ENCODE assay signal across 16 cellular contexts in the genomic region with DNA sequence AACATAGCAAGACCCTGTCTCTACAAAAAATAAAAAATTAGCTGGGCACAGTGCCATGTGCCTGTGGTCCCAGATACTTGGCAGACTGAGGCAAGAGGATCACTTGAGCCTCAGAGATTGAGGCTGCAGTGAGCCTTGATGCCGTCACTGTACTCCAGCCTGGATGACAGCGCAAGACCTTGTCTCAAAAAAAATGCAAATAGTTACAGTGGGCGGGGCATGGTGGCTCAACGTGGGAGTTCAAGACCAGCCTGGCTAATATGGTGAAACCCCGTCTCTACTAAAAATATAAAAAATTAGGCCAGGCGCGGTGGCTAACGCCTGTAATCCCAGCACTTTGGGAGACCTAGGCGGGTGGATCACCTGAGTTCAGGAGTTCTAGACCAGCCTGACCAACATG. TPM values are rescaled to one million over a fixed set of nuclear protein-coding genes. Genes with fewer than 3 reads are reported as not detected.
"Had no signal": no experiment of that assay in that cellular context is flagged by ENCODE, and none has a peak within 500 bp of the region (broad histone marks: within the 10 kb centered on the region; RNA-seq: fewer than 3 reads in every experiment).

No MANE protein-coding gene starts in this region.

- H3K27me3 Mint-ChIP-seq: activated T-helper 17 cell treated with anti-CD3 and anti-CD28 coated beads, Interleukin-2, amount 50 U/mL, for 72 hours; naive thymus-derived CD8-positive, alpha-beta T cell had no signal

- H3K27ac ChIP-seq: body of pancreas, left ventricle myocardium inferior had no signal

- H3K4me3 ChIP-seq: body of pancreas, left ventricle myocardium inferior had no signal

- H3K9me3 Mint-ChIP-seq: activated T-helper 17 cell treated with anti-CD3 and anti-CD28 coated beads, Interleukin-2, amount 50 U/mL, for 72 hours had no signal

- H3K27me3 ChIP-seq: body of pancreas had no signal

- H3K4me3 Mint-ChIP-seq: activated T-helper 17 cell treated with anti-CD3 and anti-CD28 coated beads, Interleukin-2, amount 50 U/mL, for 72 hours; naive thymus-derived CD8-positive, alpha-beta T cell had no signal

- ATAC-seq: activated T-helper 17 cell treated with anti-CD3 and anti-CD28 coated beads, Interleukin-2, amount 50 U/mL, for 72 hours; body of pancreas; naive thymus-derived CD8-positive, alpha-beta T cell had no signal

- H3K27ac Mint-ChIP-seq: activated T-helper 17 cell treated with anti-CD3 and anti-CD28 coated beads, Interleukin-2, amount 50 U/mL, for 72 hours had no signal

- H3K9me3 ChIP-seq: body of pancreas had no signal

- DNase-seq: activated CD4-positive, CD25-positive, alpha-beta regulatory T cell treated with anti-CD3 and anti-CD28 coated beads, Interleukin-2, amount 50 U/mL, for 72 hours; activated naive CD4-positive, alpha-beta T cell treated with Interleukin-2 at 50 U/mL for 16 hours; body of pancreas; caudate nucleus; left ventricle myocardium inferior; naive thymus-derived CD8-positive, alpha-beta T cell; stimulated activated CD4-positive, alpha-beta T cell treated with anti-CD3 and anti-CD28 coated beads, Interleukin-1b, Interleukin-23, amount 100 ng/mL, for 48 hours had no signal

RNA-seq across cellular contexts. Expression of a gene that starts 59.2 kb away (rescaled TPM):
- total RNA-seq: activated CD8-positive, alpha-beta memory T cell treated with anti-CD3 and anti-CD28 coated beads for 36 hours; activated T-helper 17 cell treated with anti-CD3 and anti-CD28 coated beads, Interleukin-2, amount 50 U/mL, for 72 hours; body of pancreas; glomerular endothelial cell; kidney epithelial cell; mononuclear cell; naive thymus-derived CD8-positive, alpha-beta T cell; renal cortical epithelial cell; ureter had no signal
- polyA plus RNA-seq: esophagus; naive thymus-derived CD8-positive, alpha-beta T cell; thymus had no signal
